In genomic region chr10:70695241-70696030, GRCh38 we compare ENCODE assay signal across 21 cellular contexts. TPM values are rescaled to one million over a fixed set of nuclear protein-coding genes. Genes with fewer than 3 reads are reported as not detected.
DNase-seq lines count a peak whose midpoint lies in the region; ATAC-seq, FAIRE-seq and TF ChIP-seq lines count a peak whose summit lies in the region.
"Had no signal": no experiment of that assay in that cellular context is flagged by ENCODE, and none has a peak within 500 bp of the region (broad histone marks: within the 10 kb centered on the region; RNA-seq: fewer than 3 reads in every experiment).

No MANE protein-coding gene starts in this region.

- 0 out of 2 replicates have a peak overlapping the region, but pooled peaks have one; percentile 5 for H2BK12ac ChIP-seq in H1 (ENCODE audit: low read depth, low read length)

- no peak for TF ChIP-seq EP300 in H1 (IDR thresholded peaks at IDR 0.05; ENCODE audit: borderline replicate concordance in 1 of 2, low read depth in 2 of 2, low read length in 2 of 2)

- H2BK120ac ChIP-seq in IMR-90 (ENCODE audit: low read depth, low read length) (no peak overlapping the region), H1 (replicated peaks; ENCODE audit: low read depth, low read length) (no peak overlapping the region)

- H3K14ac ChIP-seq in IMR-90 (replicated peaks; ENCODE audit: low read depth, low read length) (0 out of 2 replicates have a peak overlapping the region, but pooled peaks have one; percentile 44), H1 (ENCODE audit: insufficient read length) (no peak overlapping the region)

- no peak overlapping the region for H4K91ac ChIP-seq in IMR-90 (ENCODE audit: insufficient read depth, low read depth, low read length)
- no peak overlapping the region for H4K91ac ChIP-seq in H1 (replicated peaks; ENCODE audit: insufficient read length, low read length)

- H2AFZ ChIP-seq in IMR-90 (replicated peaks; ENCODE audit: low read length, poor library complexity) (no peak overlapping the region), H1 (ENCODE audit: low read length) (no peak overlapping the region), smooth muscle cell (ENCODE audit: low read depth) (no peak overlapping the region), hepatocyte (no peak overlapping the region)

- FAIRE-seq in H1 (lab: Jason Lieb, UNC) = no peak
- FAIRE-seq: endometrium, G401.6 had no signal

- H3K23me2 ChIP-seq in H1 (ENCODE audit: low read depth, low read length) = no peaks in the 10 kb centered on the region

- dilution Hi-C loops in IMR-90 (cut with HindIII; ENCODE audit: low sequenced_read_pairs, unreplicated experiment) = no loop called here

- H3K9ac ChIP-seq in IMR-90 (ENCODE audit: low read depth, low read length) (no peak overlapping the region), H1 (replicated peaks in 1 of 4; ENCODE audit: extremely low read depth in 1 of 4, low read depth in 3 of 4, low read length in 3 of 4) (no peak overlapping the region), smooth muscle cell (ENCODE audit: low read depth) (no peak overlapping the region)
- H3K9ac ChIP-seq: BLaER1 treated with 17β-estradiol and CSF1 and Interleukin-3, amounts not matched to agents 10 nM and 100 nM had no signal

- H2BK15ac ChIP-seq in IMR-90 (ENCODE audit: low read depth, low read length) (no peak overlapping the region), H1 (ENCODE audit: low read length) (no peak overlapping the region)

- peaks cover 5% of the 10 kb centered on the region for H3K9me1 ChIP-seq in IMR-90 (ENCODE audit: insufficient read depth, low read length)

- no TSS peak for BruUV-seq in IMR-90 (replicated peaks; lab: Mats Ljungman, UMichigan)

- TF ChIP-seq RAD21 in IMR-90 (IDR thresholded peaks at IDR 0.05; ENCODE audit: low read length) (no peak), H1 (IDR thresholded peaks at IDR 0.05 in 1 of 2, conservative IDR thresholded peaks at IDR 0.05 in 1 of 2; ENCODE audit: low read depth in 2 of 2, low read length in 2 of 2) (no peak; a peak in 1 of 4 replicates)

- H3K36me3 ChIP-seq in IMR-90 (ENCODE audit: control insufficient read depth, insufficient read depth, low read length) = no peaks in the 10 kb centered on the region
- H3K36me3 ChIP-seq in H1 (ENCODE audit: control insufficient read depth in 2 of 4, insufficient read depth in 4 of 4, low read length in 3 of 4) = no peaks in the 10 kb centered on the region
- no peaks in the 10 kb centered on the region for H3K36me3 ChIP-seq in smooth muscle cell (ENCODE audit: low read depth)
- H3K36me3 ChIP-seq in hepatocyte (replicated peaks; ENCODE audit: insufficient read depth, low read depth) = no peaks in the 10 kb centered on the region
- H3K36me3 ChIP-seq: adrenal gland; BLaER1 treated with 17β-estradiol and CSF1 and Interleukin-3, amounts not matched to agents 10 nM and 100 nM; left ventricle myocardium inferior; upper lobe of right lung had no signal

- H3K79me1 ChIP-seq in IMR-90 (ENCODE audit: low read depth in 1 of 2, low read length in 2 of 2) (no peaks in the 10 kb centered on the region), H1 (ENCODE audit: low read depth, low read length) (no peaks in the 10 kb centered on the region; the same call in 1 of the 2 replicates)

- H2AK5ac ChIP-seq in IMR-90 (ENCODE audit: low read depth, low read length) (no peak overlapping the region), H1 (ENCODE audit: low read depth, low read length) (no peak overlapping the region)

- CTCF ChIA-PET in IMR-90 (lab: Yijun Ruan, JAX) (no interaction called here), H1 (lab: Charles Lee; ENCODE audit: partially characterized antibody) (interaction anchor here (0.5 to 1.5 kb wide), 12 partner anchors 13 to 907 kb away, joined by 3 to 4 read pairs (median 3); no protein-coding TSS in a partner anchor)

- H3K18ac ChIP-seq in IMR-90 (ENCODE audit: low read depth, low read length) (no peak overlapping the region; the same call in 1 of the 2 replicates), H1 (ENCODE audit: extremely low read depth, low read length) (no peak overlapping the region)

- H4K20me1 ChIP-seq in IMR-90 (ENCODE audit: insufficient read depth, low read length) = no peaks in the 10 kb centered on the region
- H4K20me1 ChIP-seq in H1 (replicated peaks in 1 of 2; ENCODE audit: control insufficient read depth in 1 of 2, insufficient read depth in 2 of 2, low read length in 2 of 2) = no peaks in the 10 kb centered on the region
- no peaks in the 10 kb centered on the region for H4K20me1 ChIP-seq in smooth muscle cell (ENCODE audit: low read depth)
- H4K20me1 ChIP-seq in hepatocyte (ENCODE audit: insufficient read depth, poor library complexity, severe bottlenecking) = no peaks in the 10 kb centered on the region
- H4K20me1 ChIP-seq: BLaER1 treated with 17β-estradiol and CSF1 and Interleukin-3, amounts not matched to agents 10 nM and 100 nM had no signal

- no peak for ATAC-seq in IMR-90 (ENCODE audit: low read depth)
- ATAC-seq: A549; activated CD4-positive, CD25-positive, alpha-beta regulatory T cell treated with anti-CD3 and anti-CD28 coated beads, Interleukin-2, amount 50 U/mL, for 24 hours; upper lobe of right lung had no signal

- no peaks in the 10 kb centered on the region for H3F3A ChIP-seq in smooth muscle cell (ENCODE audit: low read depth)

- H2BK5ac ChIP-seq in IMR-90 (ENCODE audit: low read depth, low read length, poor library complexity, severe bottlenecking) (no peak overlapping the region), H1 (ENCODE audit: low read depth, low read length) (no peak overlapping the region; the same call in 1 of the 2 replicates)

- H3K4ac ChIP-seq in IMR-90 (ENCODE audit: low read depth, low read length) (no peak overlapping the region), H1 (replicated peaks; ENCODE audit: insufficient read length, low read depth, low read length) (no peak overlapping the region)

- H3K27ac ChIP-seq in IMR-90 (ENCODE audit: insufficient read depth, low read length) (no peak overlapping the region), H1 (ENCODE audit: low read depth, low read length) (no peak overlapping the region), smooth muscle cell (ENCODE audit: low read depth) (peak overlapping the region; percentile 80), hepatocyte (no peak overlapping the region)
- H3K27ac ChIP-seq: A549; adrenal gland; BLaER1 treated with 17β-estradiol and CSF1 and Interleukin-3, amounts not matched to agents 10 nM and 100 nM; RWPE1; upper lobe of right lung had no signal

- H4K8ac ChIP-seq in IMR-90 (ENCODE audit: low read depth in 2 of 2, low read length in 2 of 2) (no peak overlapping the region), H1 (ENCODE audit: extremely low read depth, insufficient read depth, low read length) (no peak overlapping the region)

- peak; percentile 39 for DNase-seq in NCI-H510A treated with DMSO at 0.1 percent for 48 hours (lab: John Stamatoyannopoulos, UW)
- no peak for DNase-seq in NCI-H510A (lab: John Stamatoyannopoulos, UW)
- no peak for DNase-seq in IMR-90
- no peak for DNase-seq in H1 (ENCODE audit: low read depth in 1 of 2, low spot score in 2 of 2)
- no peak for DNase-seq in smooth muscle cell (lab: John Stamatoyannopoulos, UW; ENCODE audit: unreplicated experiment)
- DNase-seq in mesenteric fat pad (ENCODE audit: low spot score) = no peak
- no peak for DNase-seq in hippocampal formation (lab: John Stamatoyannopoulos, UW)
- DNase-seq in hepatocyte (ENCODE audit: low spot score) = no peak
- DNase-seq: activated CD4-positive, alpha-beta memory T cell treated with anti-CD3 and anti-CD28 coated beads, Interleukin-2, amount 10 ng/mL, durations not matched to agents 7 days and 5 days; activated T-cell treated with anti-CD3 and anti-CD28 coated beads, Interleukin-2, amount 50 U/mL, for 1 hour; adrenal gland; left ventricle myocardium inferior; NCI-H524; upper lobe of right lung had no signal

- H3K9me3 ChIP-seq in IMR-90 (ENCODE audit: control insufficient read depth, insufficient read depth, low read length) (no peaks in the 10 kb centered on the region), H1 (ENCODE audit: insufficient read depth in 2 of 2, low read depth in 1 of 2, low read length in 1 of 2) (no peaks in the 10 kb centered on the region), smooth muscle cell (replicated peaks; ENCODE audit: low read depth) (no peaks in the 10 kb centered on the region), hepatocyte (ENCODE audit: low read depth) (no peaks in the 10 kb centered on the region)
- H3K9me3 ChIP-seq: A549; adrenal gland; BLaER1 treated with 17β-estradiol and CSF1 and Interleukin-3, amounts not matched to agents 10 nM and 100 nM; left ventricle myocardium inferior; upper lobe of right lung had no signal

- 100% methylated on average over 2 of the region's 3 CpGs; no CpG with 5 or more reads in 1 of the 2 experiments for WGBS in IMR-90 (ENCODE audit: extremely low coverage in 2 of 2, insufficient read length in 1 of 2), 2 experiments
- WGBS in H1 (ENCODE audit: extremely low coverage in 1 of 2, insufficient coverage in 1 of 2, insufficient read length in 1 of 2, insufficient replicate concordance in 2 of 2, low coverage in 1 of 2, low lambda C conversion rate in 2 of 2, missing lambda C conversion rate in 1 of 2), 2 experiments = 91% methylated on average over 3 of the region's 3 CpGs; no CpG with 5 or more reads in 1 of the 2 experiments
- WGBS in smooth muscle cell (ENCODE audit: low lambda C conversion rate) = 55% methylated on average over 3 of the region's 3 CpGs
- 82% methylated on average over 3 of the region's 3 CpGs for WGBS in hepatocyte (ENCODE audit: low lambda C conversion rate, missing lambda C conversion rate)

- H3K4me1 ChIP-seq in IMR-90 (ENCODE audit: control insufficient read depth, insufficient read depth, low read length) (peaks cover 14% of the 10 kb centered on the region; the same call in 1 of the 2 replicates), H1 (replicated peaks in 1 of 4; ENCODE audit: control insufficient read depth in 3 of 4, insufficient read depth in 4 of 4, low read length in 3 of 4) (peaks cover 1 to 15% (median 8%) of the 10 kb centered on the region in 4 experiments), smooth muscle cell (ENCODE audit: low read depth) (no peaks in the 10 kb centered on the region), hepatocyte (ENCODE audit: insufficient read depth) (peaks cover 10% of the 10 kb centered on the region)
- H3K4me1 ChIP-seq: A549, adrenal gland, upper lobe of right lung had no signal

- H4K5ac ChIP-seq in IMR-90 (ENCODE audit: low read depth, low read length) (no peak overlapping the region), H1 (ENCODE audit: insufficient read length, low read depth, low read length) (no peak overlapping the region)

- no peaks in the 10 kb centered on the region for H3K9me2 ChIP-seq in hepatocyte (replicated peaks; ENCODE audit: insufficient read depth)

- TF ChIP-seq CTCF in IMR-90 (conservative IDR thresholded peaks at IDR 0.05; ENCODE audit: low read depth, low read length) = no peak
- peak in 1 of 3 experiments; percentile 8; a peak in 1 of 4 replicates for TF ChIP-seq CTCF in H1 (IDR thresholded peaks at IDR 0.05; ENCODE audit: control extremely low read depth in 1 of 3, insufficient read depth in 1 of 3, low read depth in 1 of 3, low read length in 3 of 3)
- no peak for TF ChIP-seq CTCF in smooth muscle cell (IDR thresholded peaks at IDR 0.05; ENCODE audit: borderline replicate concordance, insufficient read depth, poor library complexity, severe bottlenecking)
- TF ChIP-seq CTCF in hepatocyte (IDR thresholded peaks at IDR 0.05; ENCODE audit: poor library complexity) = no peak

- H3K23ac ChIP-seq in IMR-90 (ENCODE audit: low read depth, low read length) = no peak overlapping the region
- no peak overlapping the region for H3K23ac ChIP-seq in H1 (ENCODE audit: insufficient read length)

- H3K56ac ChIP-seq in IMR-90 (ENCODE audit: extremely low read depth, insufficient read depth, low read length) (no peak overlapping the region), H1 (replicated peaks; ENCODE audit: insufficient read length, low read depth, low read length) (no peak overlapping the region)

- H2BK20ac ChIP-seq in IMR-90 (ENCODE audit: low read depth, low read length) (no peak overlapping the region), H1 (ENCODE audit: low read length) (0 out of 2 replicates have a peak overlapping the region, but pooled peaks have one; percentile 25)

- in situ Hi-C loops in IMR-90 (cut with MboI; ENCODE audit: low sequenced_read_pairs) = no loop called here

- POLR2A ChIA-PET in IMR-90 (lab: Charles Lee; ENCODE audit: unreplicated experiment) = no interaction called here
- POLR2A ChIA-PET in H1 (lab: Charles Lee; ENCODE audit: partially characterized antibody) = interaction anchor here (1.0 kb wide), 1 partner anchor 10 kb away, joined by 3 read pairs; no protein-coding TSS in a partner anchor

- H3K4me2 ChIP-seq in IMR-90 (ENCODE audit: low read depth, low read length) (no peak overlapping the region; the same call in 1 of the 2 replicates), H1 (ENCODE audit: insufficient read depth in 1 of 2, low read depth in 2 of 2, low read length in 2 of 2) (no peak overlapping the region), smooth muscle cell (no peak overlapping the region), hepatocyte (no peak overlapping the region)
- H3K4me2 ChIP-seq: A549 had no signal

- H3K79me2 ChIP-seq in H1 (ENCODE audit: control insufficient read depth in 1 of 2, insufficient read depth in 2 of 2, low read length in 2 of 2) = no peaks in the 10 kb centered on the region
- H3K79me2 ChIP-seq in smooth muscle cell (ENCODE audit: low read depth) = no peaks in the 10 kb centered on the region
- no peaks in the 10 kb centered on the region for H3K79me2 ChIP-seq in hepatocyte

- H3K27me3 ChIP-seq in IMR-90 (ENCODE audit: control insufficient read depth, insufficient read depth, low read length) = peaks cover 25% of the 10 kb centered on the region
- no peaks in the 10 kb centered on the region; a peak in 1 of 7 replicates for H3K27me3 ChIP-seq in H1 (replicated peaks in 1 of 4; ENCODE audit: control insufficient read depth in 3 of 4, extremely low read depth in 1 of 4, insufficient read depth in 3 of 4, low read length in 3 of 4)
- H3K27me3 ChIP-seq in smooth muscle cell (ENCODE audit: low read depth) = no peaks in the 10 kb centered on the region
- H3K27me3 ChIP-seq in hepatocyte = no peaks in the 10 kb centered on the region
- H3K27me3 ChIP-seq: adrenal gland; BLaER1 treated with 17β-estradiol and CSF1 and Interleukin-3, amounts not matched to agents 10 nM and 100 nM; upper lobe of right lung had no signal

- TF ChIP-seq POLR2A in IMR-90 (IDR thresholded peaks at IDR 0.05; ENCODE audit: low read depth, low read length) (no peak), H1 (IDR thresholded peaks at IDR 0.05; ENCODE audit: control extremely low read depth in 1 of 2, low read depth in 2 of 2, low read length in 2 of 2) (no peak)

- no peak overlapping the region for H3K4me3 ChIP-seq in IMR-90 (ENCODE audit: insufficient read depth, low read depth, low read length)
- H3K4me3 ChIP-seq in H1 (ENCODE audit: extremely low read depth in 1 of 4, insufficient read depth in 2 of 4, low read depth in 3 of 4, low read length in 4 of 4) = no peak overlapping the region
- H3K4me3 ChIP-seq in smooth muscle cell = no peak overlapping the region
- H3K4me3 ChIP-seq in hepatocyte = no peak overlapping the region
- H3K4me3 ChIP-seq: A549; adrenal gland; BLaER1 treated with 17β-estradiol and CSF1 and Interleukin-3, amounts not matched to agents 10 nM and 100 nM; left ventricle myocardium inferior; upper lobe of right lung had no signal

- intact Hi-C loops in IMR-90 (cut with micrococcal nuclease) = no loop called here

- H2AK9ac ChIP-seq in IMR-90 (replicated peaks; ENCODE audit: low read depth, low read length, poor library complexity) = no peak overlapping the region

RNA-seq across cellular contexts. Expression of gene ADAMTS14, which starts 23.1 kb away (rescaled TPM):
- under 0.01 TPM in 2 replicates for total RNA-seq in IMR-90 (2012; rRNA removed)
- 0.31 and 0.33 TPM in 2 replicates for polyA plus RNA-seq in IMR-90 (2012; rRNA removed)
- 0.14 and 0.34 TPM in 2 replicates for polyA plus RNA-seq in IMR-90 (2012; cell fraction: cytosol; rRNA removed)
- 2.5 and 4.3 TPM in 2 replicates for polyA plus RNA-seq in IMR-90 (2012; cell fraction: nucleus; rRNA removed; ENCODE audit: low replicate concordance)
- total RNA-seq in H1 (2021; fragmentation: NEBNext Ultra II Directional; extraction: Animal tissue kit (Norgen Biotek cat#: 25700)) = 2.3 TPM in 2 replicates
- 2.0 and 3.2 TPM in 2 replicates for polyA plus RNA-seq in H1 (2011; rRNA removed)
- polyA plus RNA-seq in H1 (2011; cell fraction: cytosol; rRNA removed) = 2.9 TPM
- polyA plus RNA-seq in H1 (2011; cell fraction: nucleus; rRNA removed) = 14.8 TPM
- 1.5 to 2.4 TPM (median 2.2 TPM) in 4 replicates for polyA plus RNA-seq in H1 (2012, experiment 1 of 2)
- 0.80 TPM for polyA plus RNA-seq in H1 (2012, experiment 2 of 2)
- 1.9 TPM for polyA plus RNA-seq in H1 (2013, experiment 1 of 2)
- 1.6 TPM for polyA plus RNA-seq in H1 (2013, experiment 2 of 2)
- polyA minus RNA-seq in H1 (2011; rRNA and poly(A)+ RNA removed) = 1.1 TPM in 2 replicates
- 1.7 TPM for polyA minus RNA-seq in H1 (2011; cell fraction: cytosol; rRNA and poly(A)+ RNA removed)
- 3.4 TPM for polyA minus RNA-seq in H1 (2011; cell fraction: nucleus; rRNA and poly(A)+ RNA removed)
- 5.5 and 6.3 TPM in 2 replicates for total RNA-seq in smooth muscle cell
- 10.1 and 12.0 TPM in 2 replicates for polyA plus RNA-seq in smooth muscle cell
- 0.61 TPM for total RNA-seq in mesenteric fat pad
- 0.60 and 0.87 TPM in 2 replicates for total RNA-seq in hepatocyte
- 0.95 and 2.1 TPM in 2 replicates for polyA plus RNA-seq in hepatocyte
- total RNA-seq: activated CD4-positive, alpha-beta memory T cell treated with anti-CD3 and anti-CD28 coated beads, Interleukin-2, amount 10 ng/mL, durations not matched to agents 7 days and 5 days; mononuclear cell had no signal
